Comparison of ENCODE assay signal across 8 cellular contexts in the genomic region with DNA sequence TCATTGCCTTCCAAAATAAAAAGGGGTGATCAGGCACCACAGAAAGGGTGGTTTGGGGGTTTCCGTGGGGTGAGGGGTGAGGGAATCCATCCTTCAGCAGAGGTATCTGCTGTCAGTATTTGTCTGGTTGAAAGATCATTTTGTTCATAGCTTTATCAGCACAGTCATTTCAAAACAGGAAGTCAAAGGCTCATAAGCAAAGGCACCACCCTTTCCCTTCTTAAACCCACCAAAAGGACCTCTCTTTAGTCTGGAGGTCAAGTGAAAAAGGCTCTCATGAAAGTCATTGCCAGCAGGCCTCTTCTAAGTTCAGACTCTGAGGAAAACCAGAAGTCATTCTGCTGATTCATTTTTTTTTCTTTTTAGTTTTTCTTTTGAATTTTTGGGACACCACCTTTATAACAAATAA. TPM values are rescaled to one million over a fixed set of nuclear protein-coding genes. Genes with fewer than 3 reads are reported as not detected.
DNase-seq lines count a peak whose midpoint lies in the region; ATAC-seq, FAIRE-seq and TF ChIP-seq lines count a peak whose summit lies in the region.

No MANE protein-coding gene starts in this region.

- peaks cover 31% of the 10 kb centered on the region for H3K4me1 Mint-ChIP-seq in GM23338

- H3K27ac ChIP-seq in PC-9 (peak overlapping the region; percentile 13; the same call in 1 of the 2 replicates), mammary epithelial cell (ENCODE audit: insufficient read depth, low read depth, low read length) (no peak overlapping the region), dorsolateral prefrontal cortex (peak overlapping the region in 9 of 59 donors; percentile 2 to 57 (median 25)), GM23338 (ENCODE audit: low read depth) (no peak overlapping the region)

- POLR2A ChIA-PET in PC-9 (lab: Charles Lee; ENCODE audit: unreplicated experiment) = interaction anchor here (0.6 kb wide), 1 partner anchor 1111 kb away, joined by 3 read pairs; no protein-coding TSS in a partner anchor

- H3K4me3 Mint-ChIP-seq in GM23338 = no peak overlapping the region

- peaks cover 98% of the 10 kb centered on the region for H3K79me2 ChIP-seq in PC-9 (ENCODE audit: low read depth)
- H3K79me2 ChIP-seq in mammary epithelial cell (ENCODE audit: insufficient read depth, low read length) = peaks cover 89% of the 10 kb centered on the region
- peaks cover 75% of the 10 kb centered on the region for H3K79me2 ChIP-seq in GM23338 (replicated peaks; ENCODE audit: insufficient read depth)

- H3K4me1 ChIP-seq in PC-9 (replicated peaks; ENCODE audit: insufficient read depth) (peaks cover 57% of the 10 kb centered on the region), mammary epithelial cell (ENCODE audit: insufficient read depth, low read length) (peaks cover 21% of the 10 kb centered on the region), GM23338 (ENCODE audit: insufficient read depth) (peaks cover 23% of the 10 kb centered on the region)

- H3K27me3 ChIP-seq in PC-9 (ENCODE audit: insufficient read depth, low read depth) (no peaks in the 10 kb centered on the region), mammary epithelial cell (ENCODE audit: insufficient read depth, low read length) (no peaks in the 10 kb centered on the region), dorsolateral prefrontal cortex (peaks cover 0 to 4% (median 0%) of the 10 kb centered on the region in 45 donors), GM23338 (ENCODE audit: insufficient read depth) (peaks cover 21% of the 10 kb centered on the region)

- DNase-seq in GM18507 (ENCODE audit: extremely low spot score, insufficient read length, low read depth) (peak; percentile 42), PC-9 (no peak), fibroblast of pulmonary artery (ENCODE audit: low read depth) (peak; percentile 35), COLO668 (lab: John Stamatoyannopoulos, UW; ENCODE audit: unreplicated experiment) (no peak), mammary epithelial cell (no peak), dorsolateral prefrontal cortex (no peak), GM23338 (ENCODE audit: low spot score) (no peak)

- dilution Hi-C loops in mammary epithelial cell (cut with HindIII; ENCODE audit: low sequenced_read_pairs) = no loop called here

- intact Hi-C loops in PC-9 (cut with micrococcal nuclease; ENCODE audit: unreplicated experiment) (no loop called here), mammary epithelial cell (cut with micrococcal nuclease) (no loop called here), dorsolateral prefrontal cortex (cut with DNase I) (no loop called here)

- WGBS in mammary epithelial cell (ENCODE audit: low coverage, missing lambda C conversion rate) = 100% methylated on average over 1 of the region's 1 CpG

- no peak overlapping the region for H2AFZ ChIP-seq in PC-9
- H2AFZ ChIP-seq in mammary epithelial cell (ENCODE audit: low read depth, low read length) = no peak overlapping the region
- no peak overlapping the region for H2AFZ ChIP-seq in GM23338

- CTCF ChIA-PET in PC-9 (lab: Charles Lee) (no interaction called here), mammary epithelial cell (lab: Charles Lee; ENCODE audit: low non-redundant PET) (no interaction called here)

- H3K27ac Mint-ChIP-seq in GM23338 = no peak overlapping the region

- no peak overlapping the region for H3K4me3 ChIP-seq in PC-9
- no peak overlapping the region for H3K4me3 ChIP-seq in fibroblast of pulmonary artery (replicated peaks; ENCODE audit: low read depth, low read length)
- H3K4me3 ChIP-seq in mammary epithelial cell (replicated peaks in 1 of 3; ENCODE audit: insufficient read depth in 1 of 3, low read depth in 2 of 3, low read length in 3 of 3) = no peak overlapping the region
- no peak overlapping the region for H3K4me3 ChIP-seq in dorsolateral prefrontal cortex
- no peak overlapping the region for H3K4me3 ChIP-seq in GM23338

- H3K4me2 ChIP-seq in PC-9 (peak overlapping the region; percentile 15), mammary epithelial cell (ENCODE audit: insufficient read depth, low read depth, low read length) (no peak overlapping the region), GM23338 (no peak overlapping the region)

- H3F3A ChIP-seq in PC-9 (ENCODE audit: insufficient read depth, low read depth) (0 out of 2 replicates have a peak, but pooled peaks cover 3% of the 10 kb centered on the region), GM23338 (replicated peaks; ENCODE audit: low read depth) (no peaks in the 10 kb centered on the region)

- H3K9me2 ChIP-seq in PC-9 (ENCODE audit: insufficient read depth) (no peaks in the 10 kb centered on the region), GM23338 (ENCODE audit: insufficient read depth) (no peaks in the 10 kb centered on the region)

- in situ Hi-C loops in mammary epithelial cell (cut with MboI; ENCODE audit: low sequenced_read_pairs in 2 of 2) = no loop called here

- H3K9me3 Mint-ChIP-seq in GM23338 = no peaks in the 10 kb centered on the region

- peaks cover 42% of the 10 kb centered on the region for H4K20me1 ChIP-seq in PC-9 (ENCODE audit: insufficient read depth)
- H4K20me1 ChIP-seq in mammary epithelial cell (ENCODE audit: insufficient read depth, low read length) = no peaks in the 10 kb centered on the region
- peaks cover 25% of the 10 kb centered on the region; the same call in 1 of the 2 replicates for H4K20me1 ChIP-seq in GM23338 (replicated peaks; ENCODE audit: insufficient read depth)

- H3K36me3 ChIP-seq in PC-9 (ENCODE audit: low read depth) (peaks cover 10% of the 10 kb centered on the region; the same call in 1 of the 2 replicates), mammary epithelial cell (ENCODE audit: insufficient read depth, low read length) (no peaks in the 10 kb centered on the region), GM23338 (ENCODE audit: insufficient read depth) (no peaks in the 10 kb centered on the region)

- H3K27me3 Mint-ChIP-seq in GM23338 (ENCODE audit: insufficient read depth, low read depth, poor library complexity) = peaks cover 19% of the 10 kb centered on the region

- FAIRE-seq in GM18507 (lab: Jason Lieb, UNC) = peak; percentile 94

- BruUV-seq in PC-9 (replicated peaks; lab: Mats Ljungman, UMichigan) (no TSS peak), mammary epithelial cell (replicated peaks; lab: Mats Ljungman, UMichigan) (no TSS peak)

- no peak for TF ChIP-seq CTCF in PC-9 (conservative IDR thresholded peaks at IDR 0.05)
- no peak for TF ChIP-seq CTCF in fibroblast of pulmonary artery (IDR thresholded peaks at IDR 0.05; ENCODE audit: low read length, missing control alignments)
- TF ChIP-seq CTCF in mammary epithelial cell (conservative IDR thresholded peaks at IDR 0.05 in 1 of 2, IDR thresholded peaks at IDR 0.05 in 1 of 2; ENCODE audit: extremely low read depth in 1 of 2, insufficient read depth in 1 of 2, low read depth in 1 of 2, low read length in 2 of 2) = no peak
- TF ChIP-seq CTCF in dorsolateral prefrontal cortex (IDR thresholded peaks at IDR 0.05 in 54 of 56, conservative IDR thresholded peaks at IDR 0.05 in 2 of 56; ENCODE audit: low read depth in 1 of 56, partially characterized antibody in 56 of 56) = no peak
- no peak for TF ChIP-seq CTCF in GM23338 (conservative IDR thresholded peaks at IDR 0.05; ENCODE audit: low read depth in 2 of 2)

- no peak overlapping the region for H3K9ac ChIP-seq in mammary epithelial cell (ENCODE audit: insufficient read depth, low read length)

- no peaks in the 10 kb centered on the region for H3K36me3 Mint-ChIP-seq in GM23338 (ENCODE audit: low read depth)

- ATAC-seq in HG02610 (IDR thresholded peaks at IDR 0.05; ENCODE audit: unreplicated experiment) = peak; percentile 56
- no peak for ATAC-seq in GM23338

- H3K9me3 ChIP-seq in PC-9 (ENCODE audit: insufficient read depth, low read depth) = no peaks in the 10 kb centered on the region
- H3K9me3 ChIP-seq in mammary epithelial cell (replicated peaks; ENCODE audit: insufficient read depth, low read length) = no peaks in the 10 kb centered on the region

TF ChIP-seq in GM23338, 12 proteins besides CTCF, POLR2A, EP300 and RAD21 (continues in another document):
- TF ChIP-seq JUNB (IDR thresholded peaks at IDR 0.05; ENCODE audit: unreplicated experiment) = no peak
- no peak for TF ChIP-seq EZH2phosphoT487 (IDR thresholded peaks at IDR 0.05; ENCODE audit: unreplicated experiment)
- TF ChIP-seq POLR2AphosphoS5 (IDR thresholded peaks at IDR 0.05; ENCODE audit: low read depth) = no peak
- no peak for TF ChIP-seq EZH2 (IDR thresholded peaks at IDR 0.05; ENCODE audit: low read depth, unreplicated experiment)
- TF ChIP-seq, protein P1, sequence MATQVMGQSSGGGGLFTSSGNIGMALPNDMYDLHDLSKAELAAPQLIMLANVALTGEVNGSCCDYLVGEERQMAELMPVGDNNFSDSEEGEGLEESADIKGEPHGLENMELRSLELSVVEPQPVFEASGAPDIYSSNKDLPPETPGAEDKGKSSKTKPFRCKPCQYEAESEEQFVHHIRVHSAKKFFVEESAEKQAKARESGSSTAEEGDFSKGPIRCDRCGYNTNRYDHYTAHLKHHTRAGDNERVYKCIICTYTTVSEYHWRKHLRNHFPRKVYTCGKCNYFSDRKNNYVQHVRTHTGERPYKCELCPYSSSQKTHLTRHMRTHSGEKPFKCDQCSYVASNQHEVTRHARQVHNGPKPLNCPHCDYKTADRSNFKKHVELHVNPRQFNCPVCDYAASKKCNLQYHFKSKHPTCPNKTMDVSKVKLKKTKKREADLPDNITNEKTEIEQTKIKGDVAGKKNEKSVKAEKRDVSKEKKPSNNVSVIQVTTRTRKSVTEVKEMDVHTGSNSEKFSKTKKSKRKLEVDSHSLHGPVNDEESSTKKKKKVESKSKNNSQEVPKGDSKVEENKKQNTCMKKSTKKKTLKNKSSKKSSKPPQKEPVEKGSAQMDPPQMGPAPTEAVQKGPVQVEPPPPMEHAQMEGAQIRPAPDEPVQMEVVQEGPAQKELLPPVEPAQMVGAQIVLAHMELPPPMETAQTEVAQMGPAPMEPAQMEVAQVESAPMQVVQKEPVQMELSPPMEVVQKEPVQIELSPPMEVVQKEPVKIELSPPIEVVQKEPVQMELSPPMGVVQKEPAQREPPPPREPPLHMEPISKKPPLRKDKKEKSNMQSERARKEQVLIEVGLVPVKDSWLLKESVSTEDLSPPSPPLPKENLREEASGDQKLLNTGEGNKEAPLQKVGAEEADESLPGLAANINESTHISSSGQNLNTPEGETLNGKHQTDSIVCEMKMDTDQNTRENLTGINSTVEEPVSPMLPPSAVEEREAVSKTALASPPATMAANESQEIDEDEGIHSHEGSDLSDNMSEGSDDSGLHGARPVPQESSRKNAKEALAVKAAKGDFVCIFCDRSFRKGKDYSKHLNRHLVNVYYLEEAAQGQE (IDR thresholded peaks at IDR 0.05; ENCODE audit: unreplicated experiment) = no peak

RNA-seq across cellular contexts. Expression of a gene that starts 6.2 kb away (rescaled TPM):
- total RNA-seq in PC-9 (2021) (39.9 and 52.2 TPM in 2 replicates), mammary epithelial cell (10 to 100 TPM in 1 of 2 donors, 1 to 10 TPM in 1; 7.7 to 35.5 TPM), dorsolateral prefrontal cortex (10 to 100 TPM; 14.8 to 77.6 (median 22.8) TPM)
- polyA plus RNA-seq in mammary epithelial cell (30.3 TPM), GM23338 (2016; fragmentation: Nextera tagmentation; extraction: Ambion mirVana) (6.9 and 7.7 TPM in 2 replicates)
- 64.5 TPM for polyA minus RNA-seq in mammary epithelial cell
- total RNA-seq in GM23338 (2014; rRNA removed; shearing (Covaris generic)) = 13.4 and 25.7 TPM in 2 replicates

Comparison
In these comparisons a context has a peak if more than half of its experiments do, and no peak if none do; other contexts are left out.
1. DNase-seq: peak in GM18507 (single experiment) and fibroblast of pulmonary artery (single experiment); none in PC-9 (0 of 2), COLO668 (single experiment), mammary epithelial cell (single experiment), dorsolateral prefrontal cortex (0 of 10) and GM23338 (single experiment).